ENCODE assay signal across 9 cellular contexts in genomic region chr20:25399038-25399430, GRCh38. TPM values are rescaled to one million over a fixed set of nuclear protein-coding genes. Genes with fewer than 3 reads are reported as not detected.
DNase-seq lines count a peak whose midpoint lies in the region; ATAC-seq and TF ChIP-seq lines count a peak whose summit lies in the region.
"Had no signal": no experiment of that assay in that cellular context is flagged by ENCODE, and none has a peak within 500 bp of the region (broad histone marks: within the 10 kb centered on the region; RNA-seq: fewer than 3 reads in every experiment).

No MANE protein-coding gene starts in this region.

- peaks cover 5% of the 10 kb centered on the region for H3K36me3 Mint-ChIP-seq in activated CD8-positive, alpha-beta T cell treated with anti-CD3 and anti-CD28 coated beads, Interleukin-2, amount 10 ng/mL, durations not matched to agents 7 days and 5 days (ENCODE audit: low read depth)

- TF ChIP-seq CTCF in heart left ventricle (IDR thresholded peaks at IDR 0.05): peak; percentile 45 to 75 (median 63)
- TF ChIP-seq CTCF in prostate gland (IDR thresholded peaks at IDR 0.05): peak in 3 of 4 experiments; percentile 53 to 77 (median 69)

- peaks cover 5% of the 10 kb centered on the region for H3K9me3 Mint-ChIP-seq in activated CD8-positive, alpha-beta T cell treated with anti-CD3 and anti-CD28 coated beads, Interleukin-2, amount 10 ng/mL, durations not matched to agents 7 days and 5 days (ENCODE audit: insufficient read depth)

- no peak for TF ChIP-seq POLR2A in heart left ventricle (IDR thresholded peaks at IDR 0.05)
- no peak for TF ChIP-seq POLR2A in prostate gland (IDR thresholded peaks at IDR 0.05)

- peaks cover 0 to 24% (median 19%) of the 10 kb centered on the region in 12 donors for H3K9me3 ChIP-seq in heart left ventricle
- H3K9me3 ChIP-seq in prostate gland: no peaks in the 10 kb centered on the region

- no peak overlapping the region for H3K4me3 Mint-ChIP-seq in activated CD8-positive, alpha-beta T cell treated with anti-CD3 and anti-CD28 coated beads, Interleukin-2, amount 10 ng/mL, durations not matched to agents 7 days and 5 days
- H3K4me3 Mint-ChIP-seq: central memory CD8-positive, alpha-beta T cell had no signal

- H3K27ac ChIP-seq in heart left ventricle (no peak overlapping the region), prostate gland (peak overlapping the region in 1 of 2 donors; percentile 5)

- no peaks in the 10 kb centered on the region for H3K36me3 ChIP-seq in heart left ventricle
- no peaks in the 10 kb centered on the region for H3K36me3 ChIP-seq in prostate gland

- CTCF ChIA-PET in activated CD8-positive, alpha-beta T cell treated with anti-CD3 and anti-CD28 coated beads, Interleukin-2, amount 10 ng/mL, durations not matched to agents 7 days and 5 days (lab: Charles Lee): interaction anchor here (0.8 to 2.7 kb wide), 27 partner anchors 8 to 405 kb away, joined by 3 to 30 read pairs (median 5); partner anchors contain the start of genes ABHD12, GINS1 and PYGB

- ATAC-seq in HG03432 (IDR thresholded peaks at IDR 0.05; ENCODE audit: unreplicated experiment) (peak; percentile 64), heart left ventricle (peak in 3 of 4 donors; percentile 84 to 88 (median 86)), HG03097 (IDR thresholded peaks at IDR 0.05; ENCODE audit: low FRiP score, unreplicated experiment) (no peak)
- peak; percentile 67 for ATAC-seq in activated CD8-positive, alpha-beta T cell treated with anti-CD3 and anti-CD28 coated beads, Interleukin-2, amount 10 ng/mL, durations not matched to agents 7 days and 5 days

- WGBS in heart left ventricle, 4 donors: 12 to 28% (median 18%) methylated on average over 5 of the region's 5 CpGs
- WGBS in prostate gland: 7% methylated on average over 5 of the region's 5 CpGs

- no peak overlapping the region for H3K27ac Mint-ChIP-seq in activated CD8-positive, alpha-beta T cell treated with anti-CD3 and anti-CD28 coated beads, Interleukin-2, amount 10 ng/mL, durations not matched to agents 7 days and 5 days

- peaks cover 9% of the 10 kb centered on the region for H3K27me3 Mint-ChIP-seq in activated CD8-positive, alpha-beta T cell treated with anti-CD3 and anti-CD28 coated beads, Interleukin-2, amount 10 ng/mL, durations not matched to agents 7 days and 5 days (ENCODE audit: low read depth)
- H3K27me3 Mint-ChIP-seq: central memory CD8-positive, alpha-beta T cell had no signal

- no peaks in the 10 kb centered on the region for H3K27me3 ChIP-seq in heart left ventricle
- no peaks in the 10 kb centered on the region for H3K27me3 ChIP-seq in prostate gland (replicated peaks; ENCODE audit: insufficient read depth)

- POLR2A ChIA-PET in activated CD8-positive, alpha-beta T cell treated with anti-CD3 and anti-CD28 coated beads, Interleukin-2, amount 10 ng/mL, durations not matched to agents 7 days and 5 days (lab: Charles Lee): interaction anchor here (0.6 kb wide), 1 partner anchor 49 kb away, joined by 3 read pairs; no protein-coding TSS in a partner anchor

- DNase-seq in activated T-cell treated with anti-CD3 and anti-CD28 coated beads for 24 hours (ENCODE audit: low read depth) (peak; percentile 16), activated T-cell treated with anti-CD3 and anti-CD28 coated beads for 4 hours (no peak), NCI-H460 (ENCODE audit: extremely low read depth, low read depth) (peak; percentile 77), heart left ventricle (peak in 1 of 5 donors; percentile 29), prostate gland (ENCODE audit: low spot score) (peak; percentile 72)
- peak; percentile 42 for DNase-seq in activated CD8-positive, alpha-beta T cell treated with anti-CD3 and anti-CD28 coated beads, Interleukin-2, amount 10 ng/mL, durations not matched to agents 7 days and 5 days

- intact Hi-C loops in heart left ventricle (cut with DNase I): loop anchor here (2.0 to 10.0 kb wide), 14 partner anchors 62 to 407 kb away; partner anchors contain the start of genes ENTPD6 (in 7 of the 10), APMAP (in 4 of the 10), NANP (in 1 of the 10) and ZNF337 (in 1 of the 10)
- intact Hi-C loops in prostate gland (cut with DNase I): loop anchor here (2.0 to 10.0 kb wide), 2 partner anchors 150 to 204 kb away; partner anchors contain the start of genes ENTPD6 and PYGB

- H3K4me3 ChIP-seq in heart left ventricle (no peak overlapping the region), prostate gland (no peak overlapping the region)

- H3K4me1 ChIP-seq in heart left ventricle (peaks cover 0 to 8% (median 0%) of the 10 kb centered on the region in 12 donors), prostate gland (replicated peaks) (no peaks in the 10 kb centered on the region)

- no peaks in the 10 kb centered on the region for H3K4me1 Mint-ChIP-seq in activated CD8-positive, alpha-beta T cell treated with anti-CD3 and anti-CD28 coated beads, Interleukin-2, amount 10 ng/mL, durations not matched to agents 7 days and 5 days (ENCODE audit: low read depth)
- H3K4me1 Mint-ChIP-seq: central memory CD8-positive, alpha-beta T cell had no signal

RNA-seq across cellular contexts. Expression of gene ABHD12, which starts 8.4 kb away (rescaled TPM):
- 25.9 and 33.6 TPM in 2 replicates for total RNA-seq in NCI-H460 (2014; rRNA removed; shearing (Covaris generic))
- 41.2 and 43.8 TPM in 2 replicates for polyA plus RNA-seq in NCI-H460 (2014; cell fraction: nucleus; rRNA removed)
- 10 to 100 TPM; 28.7 to 31.1 TPM for total RNA-seq in activated CD8-positive, alpha-beta T cell treated with anti-CD3 and anti-CD28 coated beads, Interleukin-2, amount 10 ng/mL, durations not matched to agents 7 days and 5 days
- total RNA-seq in heart left ventricle: 10 to 100 TPM; 15.6 to 43.8 (median 26.5) TPM
- polyA plus RNA-seq in heart left ventricle: 10 to 100 TPM; 25.0 to 34.3 TPM
- 10 to 100 TPM; 70.1 to 84.7 TPM for total RNA-seq in prostate gland

RNA-seq across cellular contexts. Expression of gene GINS1, which starts 8.4 kb away (rescaled TPM):
- total RNA-seq in NCI-H460 (2014; rRNA removed; shearing (Covaris generic)): 19.0 and 22.1 TPM in 2 replicates
- polyA plus RNA-seq in NCI-H460 (2014; cell fraction: nucleus; rRNA removed): 31.0 and 45.7 TPM in 2 replicates
- total RNA-seq in activated CD8-positive, alpha-beta T cell treated with anti-CD3 and anti-CD28 coated beads, Interleukin-2, amount 10 ng/mL, durations not matched to agents 7 days and 5 days: 10 to 100 TPM; 40.8 to 41.6 TPM
- total RNA-seq in heart left ventricle: 1 to 10 TPM in 3 of 9 donors, under 1 TPM in 6; 0.19 to 3.1 (median 0.36) TPM
- under 1 TPM; 0.15 to 0.47 TPM for polyA plus RNA-seq in heart left ventricle
- total RNA-seq in prostate gland: 1 to 10 TPM; 2.2 to 6.0 TPM
